Comparison of ENCODE assay signal across 1 cellular context in the genomic region with DNA sequence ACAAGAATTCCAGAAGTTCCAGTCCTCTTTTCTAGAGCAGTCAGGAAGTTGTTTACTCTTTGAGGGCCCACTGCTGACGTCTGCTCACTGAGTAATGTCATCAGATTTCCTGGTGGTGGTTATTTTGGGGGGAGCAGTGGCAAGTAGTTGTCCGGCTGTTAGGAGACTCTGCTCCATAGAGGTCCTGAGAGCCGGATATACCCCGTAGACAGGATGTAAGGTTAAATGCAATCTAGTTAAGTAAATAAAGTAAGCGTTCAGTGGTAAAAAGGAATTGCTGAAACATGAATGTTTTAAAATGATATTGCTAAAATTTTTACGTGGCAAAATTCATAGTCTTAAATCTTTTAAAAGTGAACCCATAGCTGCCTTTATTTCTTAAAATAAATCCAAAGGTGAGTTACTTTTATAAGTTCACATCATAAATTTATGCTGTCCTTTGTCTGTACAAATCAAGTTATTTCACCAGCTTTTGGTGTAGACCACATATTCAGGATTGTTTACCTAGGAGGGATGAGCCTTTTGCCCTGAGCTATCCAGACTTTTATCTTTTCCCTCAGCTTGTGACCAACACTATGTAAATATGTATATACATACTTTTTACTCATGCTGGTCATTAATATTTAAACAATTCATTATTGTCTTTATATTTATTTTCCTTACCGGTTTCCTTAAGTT.
TF ChIP-seq lines count a peak whose summit lies in the region.

No MANE protein-coding gene starts in this region.

TF ChIP-seq in HepG2, 621 proteins besides CTCF, POLR2A, EP300 and RAD21 (continued from another document and continues in another):
- TF ChIP-seq FOXA1 (IDR thresholded peaks at IDR 0.05) (peak; percentile 51; the same call in 1 of the 2 replicates), FOXA1 (CRISPR knock-in tag; IDR thresholded peaks at IDR 0.05) (peak; percentile 84), TARDBP (CRISPR knock-in tag; IDR thresholded peaks at IDR 0.05) (peak; percentile 74; the same call in 1 of the 2 replicates), ZNF737 (CRISPR knock-in tag; IDR thresholded peaks at IDR 0.05; ENCODE audit: borderline replicate concordance) (no peak), FLYWCH1 (CRISPR knock-in tag; IDR thresholded peaks at IDR 0.05) (no peak), ELF1 (CRISPR knock-in tag; IDR thresholded peaks at IDR 0.05) (no peak), EHMT2 (IDR thresholded peaks at IDR 0.05; ENCODE audit: borderline replicate concordance, low read depth, low read length) (no peak), NR1H2 (CRISPR knock-in tag; IDR thresholded peaks at IDR 0.05; ENCODE audit: borderline replicate concordance, low read depth) (no peak), JDP2 (CRISPR knock-in tag; IDR thresholded peaks at IDR 0.05; ENCODE audit: borderline replicate concordance) (no peak), ZNF317 (CRISPR knock-in tag; IDR thresholded peaks at IDR 0.05) (no peak), NFKB2 (CRISPR knock-in tag; IDR thresholded peaks at IDR 0.05; ENCODE audit: borderline replicate concordance) (no peak), TAF1 (CRISPR knock-in tag; IDR thresholded peaks at IDR 0.05) (no peak), ZNF333 (CRISPR knock-in tag; IDR thresholded peaks at IDR 0.05; ENCODE audit: borderline replicate concordance) (no peak), RFX3 (CRISPR knock-in tag; IDR thresholded peaks at IDR 0.05) (no peak), ISX (CRISPR knock-in tag; conservative IDR thresholded peaks at IDR 0.05) (no peak), SKI (IDR thresholded peaks at IDR 0.05; ENCODE audit: partially characterized antibody) (peak; percentile 15), ZNF619 (CRISPR knock-in tag; IDR thresholded peaks at IDR 0.05) (no peak), HNRNPH1 (optimal IDR thresholded peaks at IDR 0.05; ENCODE audit: low read depth, low read length) (no peak), ZNF432 (CRISPR knock-in tag; IDR thresholded peaks at IDR 0.05; ENCODE audit: borderline replicate concordance) (no peak), KDM5B (CRISPR knock-in tag; IDR thresholded peaks at IDR 0.05; ENCODE audit: borderline replicate concordance) (no peak), LCORL (IDR thresholded peaks at IDR 0.05) (no peak), LCORL (CRISPR knock-in tag; IDR thresholded peaks at IDR 0.05) (0 out of 2 replicates have a peak, but pooled peaks have one; percentile 28), CHCHD3 (CRISPR knock-in tag; IDR thresholded peaks at IDR 0.05) (no peak), STAG1 (CRISPR knock-in tag; IDR thresholded peaks at IDR 0.05) (no peak), RARG (CRISPR knock-in tag; IDR thresholded peaks at IDR 0.05; ENCODE audit: low read depth) (no peak), MYC (CRISPR knock-in tag; IDR thresholded peaks at IDR 0.05; ENCODE audit: borderline replicate concordance) (no peak), PCBP2 (optimal IDR thresholded peaks at IDR 0.05; ENCODE audit: low read depth, low read length, poor library complexity, severe bottlenecking) (no peak), PLRG1 (conservative IDR thresholded peaks at IDR 0.05) (no peak), ZFY (CRISPR knock-in tag; IDR thresholded peaks at IDR 0.05) (no peak), ZNF274 (CRISPR knock-in tag; IDR thresholded peaks at IDR 0.05) (no peak), KLF16 (CRISPR knock-in tag; IDR thresholded peaks at IDR 0.05) (0 out of 4 replicates have a peak, but pooled peaks of 1 of the 2 experiments have one; percentile 44), ZNF816 (CRISPR knock-in tag; IDR thresholded peaks at IDR 0.05; ENCODE audit: borderline replicate concordance) (no peak), CENPX (CRISPR knock-in tag; IDR thresholded peaks at IDR 0.05) (no peak), RBM22 (optimal IDR thresholded peaks at IDR 0.05; ENCODE audit: low read length) (no peak), SATB2 (CRISPR knock-in tag; IDR thresholded peaks at IDR 0.05) (no peak)
- TF ChIP-seq, protein P1, sequence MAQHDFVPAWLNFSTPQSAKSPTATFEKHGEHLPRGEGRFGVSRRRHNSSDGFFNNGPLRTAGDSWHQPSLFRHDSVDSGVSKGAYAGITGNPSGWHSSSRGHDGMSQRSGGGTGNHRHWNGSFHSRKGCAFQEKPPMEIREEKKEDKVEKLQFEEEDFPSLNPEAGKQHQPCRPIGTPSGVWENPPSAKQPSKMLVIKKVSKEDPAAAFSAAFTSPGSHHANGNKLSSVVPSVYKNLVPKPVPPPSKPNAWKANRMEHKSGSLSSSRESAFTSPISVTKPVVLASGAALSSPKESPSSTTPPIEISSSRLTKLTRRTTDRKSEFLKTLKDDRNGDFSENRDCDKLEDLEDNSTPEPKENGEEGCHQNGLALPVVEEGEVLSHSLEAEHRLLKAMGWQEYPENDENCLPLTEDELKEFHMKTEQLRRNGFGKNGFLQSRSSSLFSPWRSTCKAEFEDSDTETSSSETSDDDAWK (CRISPR knock-in tag; IDR thresholded peaks at IDR 0.05), result no peak
- TF ChIP-seq, protein P2, sequence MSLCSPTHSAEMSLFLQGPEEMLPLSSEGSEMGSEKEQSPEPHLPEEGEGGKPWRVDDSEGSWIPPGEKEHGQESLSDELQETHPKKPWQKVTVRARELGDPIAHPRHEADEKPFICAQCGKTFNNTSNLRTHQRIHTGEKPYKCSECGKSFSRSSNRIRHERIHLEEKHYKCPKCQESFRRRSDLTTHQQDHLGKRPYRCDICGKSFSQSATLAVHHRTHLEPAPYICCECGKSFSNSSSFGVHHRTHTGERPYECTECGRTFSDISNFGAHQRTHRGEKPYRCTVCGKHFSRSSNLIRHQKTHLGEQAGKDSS (CRISPR knock-in tag; IDR thresholded peaks at IDR 0.05; ENCODE audit: borderline replicate concordance, low read depth), result no peak
- TF ChIP-seq, protein P3, sequence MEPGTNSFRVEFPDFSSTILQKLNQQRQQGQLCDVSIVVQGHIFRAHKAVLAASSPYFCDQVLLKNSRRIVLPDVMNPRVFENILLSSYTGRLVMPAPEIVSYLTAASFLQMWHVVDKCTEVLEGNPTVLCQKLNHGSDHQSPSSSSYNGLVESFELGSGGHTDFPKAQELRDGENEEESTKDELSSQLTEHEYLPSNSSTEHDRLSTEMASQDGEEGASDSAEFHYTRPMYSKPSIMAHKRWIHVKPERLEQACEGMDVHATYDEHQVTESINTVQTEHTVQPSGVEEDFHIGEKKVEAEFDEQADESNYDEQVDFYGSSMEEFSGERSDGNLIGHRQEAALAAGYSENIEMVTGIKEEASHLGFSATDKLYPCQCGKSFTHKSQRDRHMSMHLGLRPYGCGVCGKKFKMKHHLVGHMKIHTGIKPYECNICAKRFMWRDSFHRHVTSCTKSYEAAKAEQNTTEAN (CRISPR knock-in tag; conservative IDR thresholded peaks at IDR 0.05), result no peak
- TF ChIP-seq, protein P4, sequence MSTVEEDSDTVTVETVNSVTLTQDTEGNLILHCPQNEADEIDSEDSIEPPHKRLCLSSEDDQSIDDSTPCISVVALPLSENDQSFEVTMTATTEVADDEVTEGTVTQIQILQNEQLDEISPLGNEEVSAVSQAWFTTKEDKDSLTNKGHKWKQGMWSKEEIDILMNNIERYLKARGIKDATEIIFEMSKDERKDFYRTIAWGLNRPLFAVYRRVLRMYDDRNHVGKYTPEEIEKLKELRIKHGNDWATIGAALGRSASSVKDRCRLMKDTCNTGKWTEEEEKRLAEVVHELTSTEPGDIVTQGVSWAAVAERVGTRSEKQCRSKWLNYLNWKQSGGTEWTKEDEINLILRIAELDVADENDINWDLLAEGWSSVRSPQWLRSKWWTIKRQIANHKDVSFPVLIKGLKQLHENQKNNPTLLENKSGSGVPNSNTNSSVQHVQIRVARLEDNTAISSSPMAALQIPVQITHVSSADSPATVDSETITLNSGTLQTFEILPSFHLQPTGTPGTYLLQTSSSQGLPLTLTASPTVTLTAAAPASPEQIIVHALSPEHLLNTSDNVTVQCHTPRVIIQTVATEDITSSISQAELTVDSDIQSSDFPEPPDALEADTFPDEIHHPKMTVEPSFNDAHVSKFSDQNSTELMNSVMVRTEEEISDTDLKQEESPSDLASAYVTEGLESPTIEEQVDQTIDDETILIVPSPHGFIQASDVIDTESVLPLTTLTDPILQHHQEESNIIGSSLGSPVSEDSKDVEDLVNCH (CRISPR knock-in tag; IDR thresholded peaks at IDR 0.05), result no peak
- TF ChIP-seq, protein P5, sequence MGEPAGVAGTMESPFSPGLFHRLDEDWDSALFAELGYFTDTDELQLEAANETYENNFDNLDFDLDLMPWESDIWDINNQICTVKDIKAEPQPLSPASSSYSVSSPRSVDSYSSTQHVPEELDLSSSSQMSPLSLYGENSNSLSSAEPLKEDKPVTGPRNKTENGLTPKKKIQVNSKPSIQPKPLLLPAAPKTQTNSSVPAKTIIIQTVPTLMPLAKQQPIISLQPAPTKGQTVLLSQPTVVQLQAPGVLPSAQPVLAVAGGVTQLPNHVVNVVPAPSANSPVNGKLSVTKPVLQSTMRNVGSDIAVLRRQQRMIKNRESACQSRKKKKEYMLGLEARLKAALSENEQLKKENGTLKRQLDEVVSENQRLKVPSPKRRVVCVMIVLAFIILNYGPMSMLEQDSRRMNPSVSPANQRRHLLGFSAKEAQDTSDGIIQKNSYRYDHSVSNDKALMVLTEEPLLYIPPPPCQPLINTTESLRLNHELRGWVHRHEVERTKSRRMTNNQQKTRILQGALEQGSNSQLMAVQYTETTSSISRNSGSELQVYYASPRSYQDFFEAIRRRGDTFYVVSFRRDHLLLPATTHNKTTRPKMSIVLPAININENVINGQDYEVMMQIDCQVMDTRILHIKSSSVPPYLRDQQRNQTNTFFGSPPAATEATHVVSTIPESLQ (CRISPR knock-in tag; conservative IDR thresholded peaks at IDR 0.05), result no peak
- TF ChIP-seq, protein P6, sequence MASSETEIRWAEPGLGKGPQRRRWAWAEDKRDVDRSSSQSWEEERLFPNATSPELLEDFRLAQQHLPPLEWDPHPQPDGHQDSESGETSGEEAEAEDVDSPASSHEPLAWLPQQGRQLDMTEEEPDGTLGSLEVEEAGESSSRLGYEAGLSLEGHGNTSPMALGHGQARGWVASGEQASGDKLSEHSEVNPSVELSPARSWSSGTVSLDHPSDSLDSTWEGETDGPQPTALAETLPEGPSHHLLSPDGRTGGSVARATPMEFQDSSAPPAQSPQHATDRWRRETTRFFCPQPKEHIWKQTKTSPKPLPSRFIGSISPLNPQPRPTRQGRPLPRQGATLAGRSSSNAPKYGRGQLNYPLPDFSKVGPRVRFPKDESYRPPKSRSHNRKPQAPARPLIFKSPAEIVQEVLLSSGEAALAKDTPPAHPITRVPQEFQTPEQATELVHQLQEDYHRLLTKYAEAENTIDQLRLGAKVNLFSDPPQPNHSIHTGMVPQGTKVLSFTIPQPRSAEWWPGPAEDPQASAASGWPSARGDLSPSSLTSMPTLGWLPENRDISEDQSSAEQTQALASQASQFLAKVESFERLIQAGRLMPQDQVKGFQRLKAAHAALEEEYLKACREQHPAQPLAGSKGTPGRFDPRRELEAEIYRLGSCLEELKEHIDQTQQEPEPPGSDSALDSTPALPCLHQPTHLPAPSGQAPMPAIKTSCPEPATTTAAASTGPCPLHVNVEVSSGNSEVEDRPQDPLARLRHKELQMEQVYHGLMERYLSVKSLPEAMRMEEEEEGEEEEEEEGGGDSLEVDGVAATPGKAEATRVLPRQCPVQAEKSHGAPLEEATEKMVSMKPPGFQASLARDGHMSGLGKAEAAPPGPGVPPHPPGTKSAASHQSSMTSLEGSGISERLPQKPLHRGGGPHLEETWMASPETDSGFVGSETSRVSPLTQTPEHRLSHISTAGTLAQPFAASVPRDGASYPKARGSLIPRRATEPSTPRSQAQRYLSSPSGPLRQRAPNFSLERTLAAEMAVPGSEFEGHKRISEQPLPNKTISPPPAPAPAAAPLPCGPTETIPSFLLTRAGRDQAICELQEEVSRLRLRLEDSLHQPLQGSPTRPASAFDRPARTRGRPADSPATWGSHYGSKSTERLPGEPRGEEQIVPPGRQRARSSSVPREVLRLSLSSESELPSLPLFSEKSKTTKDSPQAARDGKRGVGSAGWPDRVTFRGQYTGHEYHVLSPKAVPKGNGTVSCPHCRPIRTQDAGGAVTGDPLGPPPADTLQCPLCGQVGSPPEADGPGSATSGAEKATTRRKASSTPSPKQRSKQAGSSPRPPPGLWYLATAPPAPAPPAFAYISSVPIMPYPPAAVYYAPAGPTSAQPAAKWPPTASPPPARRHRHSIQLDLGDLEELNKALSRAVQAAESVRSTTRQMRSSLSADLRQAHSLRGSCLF (CRISPR knock-in tag; IDR thresholded peaks at IDR 0.05; ENCODE audit: borderline replicate concordance), result no peak
- TF ChIP-seq, protein P7, sequence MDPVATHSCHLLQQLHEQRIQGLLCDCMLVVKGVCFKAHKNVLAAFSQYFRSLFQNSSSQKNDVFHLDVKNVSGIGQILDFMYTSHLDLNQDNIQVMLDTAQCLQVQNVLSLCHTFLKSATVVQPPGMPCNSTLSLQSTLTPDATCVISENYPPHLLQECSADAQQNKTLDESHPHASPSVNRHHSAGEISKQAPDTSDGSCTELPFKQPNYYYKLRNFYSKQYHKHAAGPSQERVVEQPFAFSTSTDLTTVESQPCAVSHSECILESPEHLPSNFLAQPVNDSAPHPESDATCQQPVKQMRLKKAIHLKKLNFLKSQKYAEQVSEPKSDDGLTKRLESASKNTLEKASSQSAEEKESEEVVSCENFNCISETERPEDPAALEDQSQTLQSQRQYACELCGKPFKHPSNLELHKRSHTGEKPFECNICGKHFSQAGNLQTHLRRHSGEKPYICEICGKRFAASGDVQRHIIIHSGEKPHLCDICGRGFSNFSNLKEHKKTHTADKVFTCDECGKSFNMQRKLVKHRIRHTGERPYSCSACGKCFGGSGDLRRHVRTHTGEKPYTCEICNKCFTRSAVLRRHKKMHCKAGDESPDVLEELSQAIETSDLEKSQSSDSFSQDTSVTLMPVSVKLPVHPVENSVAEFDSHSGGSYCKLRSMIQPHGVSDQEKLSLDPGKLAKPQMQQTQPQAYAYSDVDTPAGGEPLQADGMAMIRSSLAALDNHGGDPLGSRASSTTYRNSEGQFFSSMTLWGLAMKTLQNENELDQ (CRISPR knock-in tag; IDR thresholded peaks at IDR 0.05; ENCODE audit: borderline replicate concordance), result no peak
- TF ChIP-seq, protein P8, sequence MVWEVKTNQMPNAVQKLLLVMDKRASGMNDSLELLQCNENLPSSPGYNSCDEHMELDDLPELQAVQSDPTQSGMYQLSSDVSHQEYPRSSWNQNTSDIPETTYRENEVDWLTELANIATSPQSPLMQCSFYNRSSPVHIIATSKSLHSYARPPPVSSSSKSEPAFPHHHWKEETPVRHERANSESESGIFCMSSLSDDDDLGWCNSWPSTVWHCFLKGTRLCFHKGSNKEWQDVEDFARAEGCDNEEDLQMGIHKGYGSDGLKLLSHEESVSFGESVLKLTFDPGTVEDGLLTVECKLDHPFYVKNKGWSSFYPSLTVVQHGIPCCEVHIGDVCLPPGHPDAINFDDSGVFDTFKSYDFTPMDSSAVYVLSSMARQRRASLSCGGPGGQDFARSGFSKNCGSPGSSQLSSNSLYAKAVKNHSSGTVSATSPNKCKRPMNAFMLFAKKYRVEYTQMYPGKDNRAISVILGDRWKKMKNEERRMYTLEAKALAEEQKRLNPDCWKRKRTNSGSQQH (CRISPR knock-in tag; IDR thresholded peaks at IDR 0.05; ENCODE audit: low read depth), result no peak
- TF ChIP-seq, protein P9, sequence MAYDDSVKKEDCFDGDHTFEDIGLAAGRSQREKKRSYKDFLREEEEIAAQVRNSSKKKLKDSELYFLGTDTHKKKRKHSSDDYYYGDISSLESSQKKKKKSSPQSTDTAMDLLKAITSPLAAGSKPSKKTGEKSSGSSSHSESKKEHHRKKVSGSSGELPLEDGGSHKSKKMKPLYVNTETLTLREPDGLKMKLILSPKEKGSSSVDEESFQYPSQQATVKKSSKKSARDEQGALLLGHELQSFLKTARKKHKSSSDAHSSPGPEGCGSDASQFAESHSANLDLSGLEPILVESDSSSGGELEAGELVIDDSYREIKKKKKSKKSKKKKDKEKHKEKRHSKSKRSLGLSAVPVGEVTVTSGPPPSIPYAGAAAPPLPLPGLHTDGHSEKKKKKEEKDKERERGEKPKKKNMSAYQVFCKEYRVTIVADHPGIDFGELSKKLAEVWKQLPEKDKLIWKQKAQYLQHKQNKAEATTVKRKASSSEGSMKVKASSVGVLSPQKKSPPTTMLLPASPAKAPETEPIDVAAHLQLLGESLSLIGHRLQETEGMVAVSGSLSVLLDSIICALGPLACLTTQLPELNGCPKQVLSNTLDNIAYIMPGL (CRISPR knock-in tag; IDR thresholded peaks at IDR 0.05; ENCODE audit: borderline replicate concordance in 1 of 2, low read depth in 1 of 2), result no peak; a peak in 1 of 4 replicates
